25 cellular contexts compared by ENCODE assay signal in genomic region chr18:5059540-5060032, GRCh38.
DNase-seq lines count a peak whose midpoint lies in the region; TF ChIP-seq lines count a peak whose summit lies in the region.
"Had no signal": no experiment of that assay in that cellular context is flagged by ENCODE, and none has a peak within 500 bp of the region (broad histone marks: within the 10 kb centered on the region; RNA-seq: fewer than 3 reads in every experiment).

No MANE protein-coding gene starts in this region.

- in situ Hi-C loops in G401 (cut with HindIII; ENCODE audit: low sequenced_read_pairs), result no loop called here

- peak overlapping the region in 5 of 6 donors; percentile 47 to 95 (median 76) for H3K27ac Mint-ChIP-seq in immature natural killer cell
- H3K27ac Mint-ChIP-seq: GM23338 had no signal

- intact Hi-C loops in OCI-LY7 (cut with micrococcal nuclease; ENCODE audit: unreplicated experiment) (loop anchor here (10.0 kb wide), 1 partner anchor 825 kb away; no protein-coding TSS in a partner anchor), colonic mucosa (cut with DNase I) (loop anchor here (2.0 kb wide), 1 partner anchor 953 kb away; no protein-coding TSS in a partner anchor)

- H3K4me2 ChIP-seq in OCI-LY7 (ENCODE audit: low read length), result 0 out of 2 replicates have a peak overlapping the region, but pooled peaks have one; percentile 45
- H3K4me2 ChIP-seq: GM23338 had no signal

- no peaks in the 10 kb centered on the region for H3K79me2 ChIP-seq in OCI-LY7 (ENCODE audit: insufficient read depth, low read depth, low read length)

- POLR2A ChIA-PET in OCI-LY7 (lab: Charles Lee), result interaction anchor here (0.9 kb wide), 1 partner anchor 22 kb away, joined by 3 read pairs; no protein-coding TSS in a partner anchor
- POLR2A ChIA-PET in GM10248 (lab: Yijun Ruan, JAX), result no interaction called here

- H3K9me2 ChIP-seq in OCI-LY7 (ENCODE audit: insufficient read depth, low read length), result no peaks in the 10 kb centered on the region

- H3K27ac ChIP-seq in OCI-LY7 (ENCODE audit: low read depth, low read length, poor library complexity, severe bottlenecking) (no peak overlapping the region), colonic mucosa (no peak overlapping the region)
- H3K27ac ChIP-seq: 22Rv1, RWPE1, spleen had no signal

- H3K36me3 ChIP-seq in OCI-LY7 (ENCODE audit: insufficient read depth, low read length) (no peaks in the 10 kb centered on the region), colonic mucosa (no peaks in the 10 kb centered on the region)
- H3K36me3 ChIP-seq: esophagus squamous epithelium, spleen, tibial nerve had no signal

- peak overlapping the region; percentile 95; the same call in 1 of the 2 replicates for H2AFZ ChIP-seq in OCI-LY7 (ENCODE audit: low read length)
- H2AFZ ChIP-seq: GM23338 had no signal

- CTCF ChIA-PET in OCI-LY7 (lab: Charles Lee; ENCODE audit: unreplicated experiment), result no interaction called here
- CTCF ChIA-PET in GM10248 (lab: Yijun Ruan, JAX), result interaction anchor here (1.2 to 6.7 kb wide), 8 partner anchors 9 to 962 kb away, joined by 3 to 72 read pairs (median 6); no protein-coding TSS in a partner anchor

- H3K27me3 ChIP-seq in colonic mucosa, result no peaks in the 10 kb centered on the region
- H3K27me3 ChIP-seq: esophagus squamous epithelium, spleen, tibial nerve had no signal

- no TSS peak for BruUV-seq in OCI-LY7 (replicated peaks; lab: Mats Ljungman, UMichigan)

- H3K4me3 ChIP-seq in OCI-LY7 (ENCODE audit: low read depth, low read length, poor library complexity, severe bottlenecking), result no peak overlapping the region
- no peak overlapping the region for H3K4me3 ChIP-seq in colonic mucosa
- H3K4me3 ChIP-seq: esophagus squamous epithelium, GM23338, lung, spleen, tibial nerve had no signal

- TF ChIP-seq CTCF in OCI-LY7 (conservative IDR thresholded peaks at IDR 0.05; ENCODE audit: low read length) (no peak), GM10248 (IDR thresholded peaks at IDR 0.05; ENCODE audit: control extremely low read depth, extremely low read depth, low read depth, missing control alignments) (no peak), colonic mucosa (IDR thresholded peaks at IDR 0.05) (no peak)

- no peaks in the 10 kb centered on the region for H3K36me3 Mint-ChIP-seq in immature natural killer cell
- H3K36me3 Mint-ChIP-seq: activated naive CD8-positive, alpha-beta T cell treated with anti-CD3 and anti-CD28 coated beads for 36 hours had no signal

- H3K4me1 Mint-ChIP-seq in immature natural killer cell, result peaks cover 22 to 32% of the 10 kb centered on the region in 2 donors

- H3K4me1 ChIP-seq in OCI-LY7 (ENCODE audit: insufficient read depth, low read length, poor library complexity, severe bottlenecking), result peaks cover 17% of the 10 kb centered on the region
- H3K4me1 ChIP-seq in colonic mucosa, result no peaks in the 10 kb centered on the region
- H3K4me1 ChIP-seq: Caco-2, esophagus squamous epithelium, tibial nerve had no signal

- no peaks in the 10 kb centered on the region for H3K9me3 Mint-ChIP-seq in immature natural killer cell
- H3K9me3 Mint-ChIP-seq: activated naive CD8-positive, alpha-beta T cell treated with anti-CD3 and anti-CD28 coated beads for 36 hours; GM23338 had no signal

- H3K27me3 Mint-ChIP-seq in immature natural killer cell (ENCODE audit: low read depth in 3 of 3), result peaks cover 0 to 5% (median 3%) of the 10 kb centered on the region in 3 donors

- no peaks in the 10 kb centered on the region for H4K20me1 ChIP-seq in OCI-LY7 (ENCODE audit: insufficient read depth, low read length)

- H3K4me3 Mint-ChIP-seq in immature natural killer cell, result peak overlapping the region in 3 of 5 donors; percentile 47 to 76 (median 61)
- H3K4me3 Mint-ChIP-seq: activated naive CD8-positive, alpha-beta T cell treated with anti-CD3 and anti-CD28 coated beads for 36 hours; GM23338 had no signal

- H3K9me3 ChIP-seq in OCI-LY7 (ENCODE audit: low read length) (no peaks in the 10 kb centered on the region), colonic mucosa (no peaks in the 10 kb centered on the region)
- H3K9me3 ChIP-seq: Caco-2, esophagus squamous epithelium, spleen, tibial nerve had no signal

- no peak overlapping the region for H3K9ac ChIP-seq in colonic mucosa (ENCODE audit: low read depth in 2 of 2, low read length in 2 of 2)

- peak; percentile 19 for DNase-seq in SKM-1 treated with dmso at 0.1 percent for 144 hours (lab: John Stamatoyannopoulos, UW; ENCODE audit: unreplicated experiment)
- no peak for DNase-seq in SKM-1 (lab: John Stamatoyannopoulos, UW; ENCODE audit: unreplicated experiment)
- DNase-seq in G401 (ENCODE audit: low spot score), result peak; percentile 93
- no peak for DNase-seq in OCI-LY7 (ENCODE audit: low spot score)
- DNase-seq in immature natural killer cell, result no peak
- no peak for DNase-seq in GM10248 (ENCODE audit: extremely low spot score)
- DNase-seq in NCI-H1436 (lab: John Stamatoyannopoulos, UW), result no peak
- DNase-seq in colonic mucosa, result no peak
- DNase-seq: activated CD4-positive, CD25-positive, alpha-beta regulatory T cell treated with anti-CD3 and anti-CD28 coated beads, Interleukin-2, amount 50 U/mL, for 72 hours; activated naive CD8-positive, alpha-beta T cell treated with anti-CD3 and anti-CD28 coated beads for 36 hours; activated T-cell treated with anti-CD3 and anti-CD28 coated beads, Interleukin-2, amount 50 U/mL, for 48 hours; Caco-2; esophagus squamous epithelium; kidney; NCI-H2081 treated with DMSO at 0.1 percent for 48 hours; NCI-H510A treated with DMSO at 0.1 percent for 48 hours; nucleus accumbens; spleen; stimulated activated CD4-positive, alpha-beta T cell treated with anti-CD3 and anti-CD28 coated beads, Interleukin-4, amount 100 ng/mL, for 24 hours; stimulated activated naive CD8-positive, alpha-beta T cell treated with anti-CD3 and anti-CD28 coated beads, Interleukin-15, Interleukin-2, amounts not matched to agents 100 U/mL and 50 U/mL, for 24 hours had no signal

Comparison
In these comparisons a context has a peak if more than half of its experiments do, and no peak if none do; other contexts are left out.
1. DNase-seq: peak in SKM-1 treated with dmso at 0.1 percent for 144 hours (single experiment) and G401 (single experiment); none in SKM-1 (single experiment), OCI-LY7 (single experiment), immature natural killer cell (0 of 3), GM10248 (single experiment), NCI-H1436 (single experiment) and colonic mucosa (single experiment).